In genomic region chr15:67093146-67093874, GRCh38 we compare ENCODE assay signal across 8 cellular contexts. TPM values are rescaled to one million over a fixed set of nuclear protein-coding genes. Genes with fewer than 3 reads are reported as not detected.
DNase-seq lines count a peak whose midpoint lies in the region; ATAC-seq and TF ChIP-seq lines count a peak whose summit lies in the region.

No MANE protein-coding gene starts in this region.

- H3K27me3 Mint-ChIP-seq in activated T-cell treated with anti-CD3 and anti-CD28 coated beads, Interleukin-2, amount 50 U/mL, for 4 hours (ENCODE audit: low read depth) = no peaks in the 10 kb centered on the region

- H3K4me3 Mint-ChIP-seq in activated T-cell treated with anti-CD3 and anti-CD28 coated beads, Interleukin-2, amount 50 U/mL, for 4 hours = no peak overlapping the region

- H3K36me3 ChIP-seq in DOHH2 (ENCODE audit: control insufficient read depth, low read length) (peaks cover 12% of the 10 kb centered on the region), RWPE2 (ENCODE audit: low read depth) (peaks cover 64% of the 10 kb centered on the region)

- peak overlapping the region; percentile 46 for H3K27ac ChIP-seq in DOHH2 (ENCODE audit: low read depth, low read length)
- H3K27ac ChIP-seq in RWPE2 (ENCODE audit: poor library complexity, severe bottlenecking) = peak overlapping the region; percentile 49

- H3K4me3 ChIP-seq in DOHH2 (ENCODE audit: low read length) (peak overlapping the region; percentile 59), RWPE2 (ENCODE audit: severe bottlenecking) (no peak overlapping the region)

- H3K4me2 ChIP-seq in DOHH2 (ENCODE audit: low read length) = peak overlapping the region; percentile 86

- no peak for DNase-seq in RWPE2 (ENCODE audit: low spot score)
- DNase-seq in medulla oblongata (ENCODE audit: extremely low spot score) = peak; percentile 82
- DNase-seq in DMS79 (lab: John Stamatoyannopoulos, UW) = no peak
- no peak for DNase-seq in activated T-cell treated with anti-CD3 and anti-CD28 coated beads, Interleukin-2, amount 50 U/mL, for 4 hours
- no peak for DNase-seq in activated CD8-positive, alpha-beta memory T cell treated with anti-CD3 and anti-CD28 coated beads, Interleukin-2, amount 50 U/mL, for 4 hours

- H3F3A ChIP-seq in DOHH2 (ENCODE audit: control insufficient read depth, insufficient read depth) = no peaks in the 10 kb centered on the region

- H3K9me3 ChIP-seq in DOHH2 (ENCODE audit: control insufficient read depth, insufficient read depth, low read length) = no peaks in the 10 kb centered on the region
- H3K9me3 ChIP-seq in RWPE2 (ENCODE audit: severe bottlenecking) = no peaks in the 10 kb centered on the region

- peaks cover 71% of the 10 kb centered on the region for H3K4me1 ChIP-seq in DOHH2 (ENCODE audit: control insufficient read depth, low read length)
- H3K4me1 ChIP-seq in RWPE2 (ENCODE audit: insufficient read depth, poor library complexity, severe bottlenecking) = peaks cover 87% of the 10 kb centered on the region

- H3K9me3 Mint-ChIP-seq in activated T-cell treated with anti-CD3 and anti-CD28 coated beads, Interleukin-2, amount 50 U/mL, for 4 hours = no peaks in the 10 kb centered on the region

- H3K9me2 ChIP-seq in DOHH2 (replicated peaks; ENCODE audit: control insufficient read depth, low read length) = no peaks in the 10 kb centered on the region

- H4K20me1 ChIP-seq in DOHH2 (ENCODE audit: control insufficient read depth, insufficient read depth, low read depth, low read length) = no peaks in the 10 kb centered on the region; the same call in 1 of the 2 replicates

- peaks cover 22% of the 10 kb centered on the region for H3K36me3 Mint-ChIP-seq in activated T-cell treated with anti-CD3 and anti-CD28 coated beads, Interleukin-2, amount 50 U/mL, for 4 hours (ENCODE audit: insufficient read depth)

- peaks cover 90% of the 10 kb centered on the region for H3K4me1 Mint-ChIP-seq in activated T-cell treated with anti-CD3 and anti-CD28 coated beads, Interleukin-2, amount 50 U/mL, for 4 hours (ENCODE audit: low read depth)

- no peaks in the 10 kb centered on the region for H3K27me3 ChIP-seq in DOHH2 (ENCODE audit: control insufficient read depth, low read length)
- no peaks in the 10 kb centered on the region for H3K27me3 ChIP-seq in RWPE2 (ENCODE audit: insufficient read depth, poor library complexity, severe bottlenecking)

- no peak for TF ChIP-seq CTCF in DOHH2 (IDR thresholded peaks at IDR 0.05; ENCODE audit: low read depth, low read length, poor library complexity, severe bottlenecking)
- TF ChIP-seq CTCF in RWPE2 (IDR thresholded peaks at IDR 0.05; ENCODE audit: poor library complexity, severe bottlenecking) = no peak

- ATAC-seq in GM21825 (IDR thresholded peaks at IDR 0.05; ENCODE audit: unreplicated experiment) (peak; percentile 42), RWPE2 (ENCODE audit: low read depth) (no peak), HG02870 (IDR thresholded peaks at IDR 0.05; ENCODE audit: unreplicated experiment) (no peak)
- no peak for ATAC-seq in activated T-cell treated with anti-CD3 and anti-CD28 coated beads, Interleukin-2, amount 50 U/mL, for 4 hours

- H3K79me2 ChIP-seq in DOHH2 (ENCODE audit: control insufficient read depth, low read length) = peaks cover 57% of the 10 kb centered on the region

RNA-seq across cellular contexts. Expression of gene SMAD3, which starts 27.9 kb away (rescaled TPM):
- 10 to 100 TPM; 23.2 to 25.7 (median 24.4) TPM for total RNA-seq in activated T-cell treated with anti-CD3 and anti-CD28 coated beads, Interleukin-2, amount 50 U/mL, for 4 hours
